In the genomic region with DNA sequence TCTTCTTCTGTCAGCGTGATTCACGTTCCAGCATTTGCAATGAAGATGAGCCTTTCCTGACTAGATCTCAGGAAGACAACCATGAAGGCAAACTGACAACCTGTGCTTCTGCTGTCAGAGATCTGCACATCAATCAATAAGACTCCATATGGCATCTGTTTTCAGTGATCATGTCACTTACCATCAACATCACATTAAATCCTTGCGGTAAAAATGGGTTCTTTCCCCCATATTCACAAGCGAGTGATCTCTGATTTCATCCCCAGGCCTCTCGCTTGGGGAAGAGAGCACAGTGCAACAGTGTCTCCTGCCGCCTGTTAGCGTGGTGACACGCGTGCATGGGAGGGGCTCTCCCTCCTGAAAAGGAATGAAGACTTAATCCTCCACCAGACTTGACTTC, we compare ENCODE assay signal across 19 cellular contexts. TPM values are rescaled to one million over a fixed set of nuclear protein-coding genes. Genes with fewer than 3 reads are reported as not detected.
DNase-seq lines count a peak whose midpoint lies in the region; ATAC-seq and TF ChIP-seq lines count a peak whose summit lies in the region.
"Had no signal": no experiment of that assay in that cellular context is flagged by ENCODE, and none has a peak within 500 bp of the region (broad histone marks: within the 10 kb centered on the region; RNA-seq: fewer than 3 reads in every experiment).

No MANE protein-coding gene starts in this region.

- no peaks in the 10 kb centered on the region for H3K4me1 ChIP-seq in left lung
- H3K4me1 ChIP-seq: BLaER1 had no signal

- CTCF ChIA-PET in HEK293T (lab: Yijun Ruan, JAX) = interaction anchor here (1.1 kb wide), 1 partner anchor 171 kb away, joined by 3 read pairs; no protein-coding TSS in a partner anchor
- CTCF ChIA-PET in CD4-positive, alpha-beta T cell (lab: Charles Lee) = no interaction called here

- POLR2A ChIA-PET in HEK293T (lab: Yijun Ruan, JAX) = no interaction called here
- POLR2A ChIA-PET in CD4-positive, alpha-beta T cell (lab: Charles Lee) = no interaction called here

- DNase-seq in AG10803 (ENCODE audit: low read depth) (peak; percentile 23), HEK293T (ENCODE audit: extremely low spot score) (no peak), SK-N-DZ (ENCODE audit: low spot score) (peak; percentile 89), left lung (no peak), C1 segment of cervical spinal cord (lab: John Stamatoyannopoulos, UW) (no peak)
- DNase-seq in CD4-positive, alpha-beta T cell = no peak
- no peak for DNase-seq in stimulated activated naive B cell treated with anti-CD40 and anti-IgM and Interleukin-4, amounts not matched to agents 10 μg/mL and 1 μg/mL and 100 μg/mL, for 72 hours
- DNase-seq: activated CD4-positive, alpha-beta memory T cell treated with anti-CD3 and anti-CD28 coated beads for 36 hours; cerebellar nuclear complex; DMS53; NCI-H1417 treated with DMSO at 0.1 percent for 48 hours; ovary; small intestine; stimulated activated naive CD4-positive, alpha-beta T cell; T-helper 9 cell had no signal

- H3K9me3 Mint-ChIP-seq in CD4-positive, alpha-beta T cell = no peaks in the 10 kb centered on the region
- no peaks in the 10 kb centered on the region for H3K9me3 Mint-ChIP-seq in stimulated activated naive B cell treated with anti-CD40 and anti-IgM and Interleukin-4, amounts not matched to agents 10 μg/mL and 1 μg/mL and 100 μg/mL, for 72 hours
- H3K9me3 Mint-ChIP-seq: activated CD4-positive, alpha-beta memory T cell treated with anti-CD3 and anti-CD28 coated beads for 36 hours had no signal

- H3K27ac ChIP-seq in left lung = peak overlapping the region in 1 of 2 donors; percentile 13
- no peak overlapping the region for H3K27ac ChIP-seq in CD4-positive, alpha-beta T cell (ENCODE audit: low read depth, low read length)
- H3K27ac ChIP-seq: BLaER1, ovary had no signal

- H3K36me3 Mint-ChIP-seq in CD4-positive, alpha-beta T cell (ENCODE audit: low read depth) = no peaks in the 10 kb centered on the region
- no peaks in the 10 kb centered on the region for H3K36me3 Mint-ChIP-seq in stimulated activated naive B cell treated with anti-CD40 and anti-IgM and Interleukin-4, amounts not matched to agents 10 μg/mL and 1 μg/mL and 100 μg/mL, for 72 hours
- H3K36me3 Mint-ChIP-seq: activated CD4-positive, alpha-beta memory T cell treated with anti-CD3 and anti-CD28 coated beads for 36 hours had no signal

- no peaks in the 10 kb centered on the region for H3K9me3 ChIP-seq in left lung
- no peaks in the 10 kb centered on the region for H3K9me3 ChIP-seq in CD4-positive, alpha-beta T cell (ENCODE audit: control insufficient read depth, low read length)
- H3K9me3 ChIP-seq: BLaER1, ovary had no signal

- H3K4me3 ChIP-seq in AG10803 (ENCODE audit: low read length) (no peak overlapping the region), left lung (no peak overlapping the region)
- H3K4me3 ChIP-seq: BLaER1, ovary had no signal

- H3K4me1 Mint-ChIP-seq in CD4-positive, alpha-beta T cell (ENCODE audit: low read depth) = no peaks in the 10 kb centered on the region
- H3K4me1 Mint-ChIP-seq in stimulated activated naive B cell treated with anti-CD40 and anti-IgM and Interleukin-4, amounts not matched to agents 10 μg/mL and 1 μg/mL and 100 μg/mL, for 72 hours = no peaks in the 10 kb centered on the region

- H3K27me3 ChIP-seq in left lung = peaks cover 7 to 20% of the 10 kb centered on the region in 2 donors
- H3K27me3 ChIP-seq in CD4-positive, alpha-beta T cell (ENCODE audit: control insufficient read depth, insufficient read depth, low read length) = peaks cover 10% of the 10 kb centered on the region
- H3K27me3 ChIP-seq: BLaER1, ovary had no signal

- H3K36me3 ChIP-seq in left lung = no peaks in the 10 kb centered on the region
- H3K36me3 ChIP-seq: BLaER1, ovary had no signal

- intact Hi-C loops in left lung (cut with DNase I) = no loop called here
- intact Hi-C loops in CD4-positive, alpha-beta T cell (cut with DNase I, micrococcal nuclease) = no loop called here

- H3K27ac Mint-ChIP-seq in CD4-positive, alpha-beta T cell = no peak overlapping the region
- no peak overlapping the region for H3K27ac Mint-ChIP-seq in stimulated activated naive B cell treated with anti-CD40 and anti-IgM and Interleukin-4, amounts not matched to agents 10 μg/mL and 1 μg/mL and 100 μg/mL, for 72 hours
- H3K27ac Mint-ChIP-seq: activated CD4-positive, alpha-beta memory T cell treated with anti-CD3 and anti-CD28 coated beads for 36 hours had no signal

- TF ChIP-seq CTCF in AG10803 (conservative IDR thresholded peaks at IDR 0.05; ENCODE audit: low read length) (0 out of 2 replicates have a peak, but pooled peaks have one; percentile 14), left lung (IDR thresholded peaks at IDR 0.05) (no peak)
- no peak for TF ChIP-seq CTCF in CD4-positive, alpha-beta T cell (IDR thresholded peaks at IDR 0.05)

- peaks cover 53% of the 10 kb centered on the region for H3K27me3 Mint-ChIP-seq in CD4-positive, alpha-beta T cell
- H3K27me3 Mint-ChIP-seq in stimulated activated naive B cell treated with anti-CD40 and anti-IgM and Interleukin-4, amounts not matched to agents 10 μg/mL and 1 μg/mL and 100 μg/mL, for 72 hours = peaks cover 12 to 33% of the 10 kb centered on the region in 2 donors

- H3K4me3 Mint-ChIP-seq in CD4-positive, alpha-beta T cell = no peak overlapping the region
- no peak overlapping the region for H3K4me3 Mint-ChIP-seq in stimulated activated naive B cell treated with anti-CD40 and anti-IgM and Interleukin-4, amounts not matched to agents 10 μg/mL and 1 μg/mL and 100 μg/mL, for 72 hours
- H3K4me3 Mint-ChIP-seq: activated CD4-positive, alpha-beta memory T cell treated with anti-CD3 and anti-CD28 coated beads for 36 hours had no signal

- ATAC-seq in left lung (peak; percentile 26), GM18517 (IDR thresholded peaks at IDR 0.05; ENCODE audit: unreplicated experiment) (no peak)
- no peak for ATAC-seq in CD4-positive, alpha-beta T cell (ENCODE audit: poor library complexity)
- ATAC-seq in stimulated activated naive B cell treated with anti-CD40 and anti-IgM and Interleukin-4, amounts not matched to agents 10 μg/mL and 1 μg/mL and 100 μg/mL, for 72 hours (replicated peaks) = no peak

TF ChIP-seq in HEK293T, 16 proteins besides CTCF, POLR2A, EP300 and RAD21:
- TF ChIP-seq, protein P1, sequence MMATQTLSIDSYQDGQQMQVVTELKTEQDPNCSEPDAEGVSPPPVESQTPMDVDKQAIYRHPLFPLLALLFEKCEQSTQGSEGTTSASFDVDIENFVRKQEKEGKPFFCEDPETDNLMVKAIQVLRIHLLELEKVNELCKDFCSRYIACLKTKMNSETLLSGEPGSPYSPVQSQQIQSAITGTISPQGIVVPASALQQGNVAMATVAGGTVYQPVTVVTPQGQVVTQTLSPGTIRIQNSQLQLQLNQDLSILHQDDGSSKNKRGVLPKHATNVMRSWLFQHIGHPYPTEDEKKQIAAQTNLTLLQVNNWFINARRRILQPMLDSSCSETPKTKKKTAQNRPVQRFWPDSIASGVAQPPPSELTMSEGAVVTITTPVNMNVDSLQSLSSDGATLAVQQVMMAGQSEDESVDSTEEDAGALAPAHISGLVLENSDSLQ (IDR thresholded peaks at IDR 0.05) = peak; percentile 36
- no peak for TF ChIP-seq ARNT (IDR thresholded peaks at IDR 0.05)
- no peak for TF ChIP-seq L3MBTL2 (conservative IDR thresholded peaks at IDR 0.05)
- TF ChIP-seq NFRKB (IDR thresholded peaks at IDR 0.05) = no peak

RNA-seq across cellular contexts. Expression of a gene that starts 11.1 kb away (rescaled TPM):
- polyA plus RNA-seq in SK-N-DZ (2014; cell fraction: cytosol; rRNA removed) = not detected in 2 replicates
- polyA plus RNA-seq in SK-N-DZ (2014; cell fraction: nucleus; rRNA removed) = not detected in 2 replicates
- not detected for total RNA-seq in left lung
- not detected for total RNA-seq in CD4-positive, alpha-beta T cell
- total RNA-seq: activated CD4-positive, alpha-beta memory T cell treated with anti-CD3 and anti-CD28 coated beads for 36 hours; glomerular endothelial cell; ovary; ureter had no signal
- polyA plus RNA-seq: ovary, small intestine had no signal

Comparison
In these comparisons a context has a peak if more than half of its experiments do, and no peak if none do; other contexts are left out.
1. DNase-seq: peak in AG10803 (single experiment) and SK-N-DZ (single experiment); none in HEK293T (single experiment), left lung (0 of 2), CD4-positive, alpha-beta T cell (0 of 10), C1 segment of cervical spinal cord (0 of 14) and stimulated activated naive B cell treated with anti-CD40 and anti-IgM and Interleukin-4, amounts not matched to agents 10 μg/mL and 1 μg/mL and 100 μg/mL, for 72 hours (single experiment).